8 cellular contexts compared by ENCODE assay signal in the genomic region with DNA sequence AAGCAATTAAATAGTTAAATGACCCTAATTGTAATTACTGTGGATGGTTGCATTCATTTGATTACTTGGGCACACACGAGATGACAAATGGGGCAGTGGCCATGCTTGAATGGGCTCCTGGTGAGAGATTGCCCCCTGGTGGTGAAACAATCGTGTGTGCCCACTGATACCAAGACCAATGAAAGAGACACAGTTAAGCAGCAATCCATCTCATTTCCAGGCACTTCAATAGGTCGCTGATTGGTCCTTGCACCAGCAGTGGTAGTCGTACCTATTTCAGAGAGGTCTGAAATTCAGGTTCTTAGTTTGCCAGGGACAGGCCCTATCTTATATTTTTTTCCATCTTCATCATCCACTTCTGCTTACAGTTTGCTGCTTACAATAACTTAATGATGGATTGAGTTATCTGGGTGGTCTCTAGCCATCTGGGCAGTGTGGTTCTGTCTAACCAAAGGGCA. TPM values are rescaled to one million over a fixed set of nuclear protein-coding genes. Genes with fewer than 3 reads are reported as not detected.
DNase-seq lines count a peak whose midpoint lies in the region; ATAC-seq and TF ChIP-seq lines count a peak whose summit lies in the region.

No MANE protein-coding gene starts in this region.

- POLR2A ChIA-PET in activated CD4-positive, alpha-beta T cell treated with anti-CD3 and anti-CD28 coated beads, Interleukin-2, amount 10 ng/mL, durations not matched to agents 7 days and 5 days (lab: Charles Lee): no interaction called here

- H3K4me1 ChIP-seq in lower lobe of right lung: no peaks in the 10 kb centered on the region

- peaks cover 61% of the 10 kb centered on the region for H3K36me3 ChIP-seq in lower lobe of right lung

- no peak overlapping the region for H3K27ac ChIP-seq in lower lobe of right lung

- intact Hi-C loops in lower lobe of right lung (cut with DNase I): loop anchor here (10.0 kb wide), 1 partner anchor 65 kb away; the partner anchor contains the start of gene SGPL1

- TF ChIP-seq CTCF in lower lobe of right lung (IDR thresholded peaks at IDR 0.05): peak; percentile 92

- CTCF ChIA-PET in activated CD4-positive, alpha-beta T cell treated with anti-CD3 and anti-CD28 coated beads, Interleukin-2, amount 10 ng/mL, durations not matched to agents 7 days and 5 days (lab: Charles Lee): interaction anchor here (0.9 to 2.6 kb wide), 4 partner anchors 9 to 18 kb away, joined by 3 to 6 read pairs (median 5); no protein-coding TSS in a partner anchor

- H3K27ac Mint-ChIP-seq in activated CD4-positive, alpha-beta T cell treated with anti-CD3 and anti-CD28 coated beads, Interleukin-2, amount 10 ng/mL, durations not matched to agents 7 days and 5 days: no peak overlapping the region

- ATAC-seq in HG03139 (IDR thresholded peaks at IDR 0.05; ENCODE audit: unreplicated experiment): peak; percentile 65
- ATAC-seq in lower lobe of right lung: peak; percentile 84 to 93
- ATAC-seq in GM21528 (IDR thresholded peaks at IDR 0.05; ENCODE audit: low FRiP score, unreplicated experiment): no peak

- H3K9me3 Mint-ChIP-seq in activated CD4-positive, alpha-beta T cell treated with anti-CD3 and anti-CD28 coated beads, Interleukin-2, amount 10 ng/mL, durations not matched to agents 7 days and 5 days: no peaks in the 10 kb centered on the region

- no peak overlapping the region for H3K4me3 Mint-ChIP-seq in activated CD4-positive, alpha-beta T cell treated with anti-CD3 and anti-CD28 coated beads, Interleukin-2, amount 10 ng/mL, durations not matched to agents 7 days and 5 days

- no peaks in the 10 kb centered on the region for H3K27me3 Mint-ChIP-seq in activated CD4-positive, alpha-beta T cell treated with anti-CD3 and anti-CD28 coated beads, Interleukin-2, amount 10 ng/mL, durations not matched to agents 7 days and 5 days

- H3K9me3 ChIP-seq in lower lobe of right lung: no peaks in the 10 kb centered on the region

- H3K4me1 Mint-ChIP-seq in activated CD4-positive, alpha-beta T cell treated with anti-CD3 and anti-CD28 coated beads, Interleukin-2, amount 10 ng/mL, durations not matched to agents 7 days and 5 days: peaks cover 6% of the 10 kb centered on the region

- DNase-seq in GDM1 (lab: John Stamatoyannopoulos, UW) (peak; percentile 68), NCI-H510A treated with DMSO at 0.1 percent for 48 hours (lab: John Stamatoyannopoulos, UW) (peak; percentile 86), dedifferentiated amniotic fluid mesenchymal stem cell (ENCODE audit: extremely low spot score) (peak; percentile 71), lower lobe of right lung (peak; percentile 74)
- DNase-seq in activated CD4-positive, alpha-beta T cell treated with anti-CD3 and anti-CD28 coated beads, Interleukin-2, amount 10 ng/mL, durations not matched to agents 7 days and 5 days: peak; percentile 86
- peak; percentile 70 for DNase-seq in stimulated activated CD8-positive, alpha-beta memory T cell treated with anti-CD3 and anti-CD28 coated beads, Interleukin-12 subunit alpha, Interleukin-12 subunit beta, amount 100 ng/mL, for 1 hour (ENCODE audit: low read depth)

- H3K36me3 Mint-ChIP-seq in activated CD4-positive, alpha-beta T cell treated with anti-CD3 and anti-CD28 coated beads, Interleukin-2, amount 10 ng/mL, durations not matched to agents 7 days and 5 days (ENCODE audit: low read depth): peaks cover 10% of the 10 kb centered on the region

- no peak overlapping the region for H3K4me3 ChIP-seq in lower lobe of right lung

- no peaks in the 10 kb centered on the region for H3K27me3 ChIP-seq in lower lobe of right lung (ENCODE audit: low read depth)

RNA-seq across cellular contexts. Expression of gene PCBD1, which starts 8.3 kb away (rescaled TPM):
- total RNA-seq in activated CD4-positive, alpha-beta T cell treated with anti-CD3 and anti-CD28 coated beads, Interleukin-2, amount 10 ng/mL, durations not matched to agents 7 days and 5 days: 10 to 100 TPM; 21.4 to 21.8 TPM
- 118 TPM for total RNA-seq in lower lobe of right lung
